ENCODE assay signal across 14 cellular contexts in the genomic region with DNA sequence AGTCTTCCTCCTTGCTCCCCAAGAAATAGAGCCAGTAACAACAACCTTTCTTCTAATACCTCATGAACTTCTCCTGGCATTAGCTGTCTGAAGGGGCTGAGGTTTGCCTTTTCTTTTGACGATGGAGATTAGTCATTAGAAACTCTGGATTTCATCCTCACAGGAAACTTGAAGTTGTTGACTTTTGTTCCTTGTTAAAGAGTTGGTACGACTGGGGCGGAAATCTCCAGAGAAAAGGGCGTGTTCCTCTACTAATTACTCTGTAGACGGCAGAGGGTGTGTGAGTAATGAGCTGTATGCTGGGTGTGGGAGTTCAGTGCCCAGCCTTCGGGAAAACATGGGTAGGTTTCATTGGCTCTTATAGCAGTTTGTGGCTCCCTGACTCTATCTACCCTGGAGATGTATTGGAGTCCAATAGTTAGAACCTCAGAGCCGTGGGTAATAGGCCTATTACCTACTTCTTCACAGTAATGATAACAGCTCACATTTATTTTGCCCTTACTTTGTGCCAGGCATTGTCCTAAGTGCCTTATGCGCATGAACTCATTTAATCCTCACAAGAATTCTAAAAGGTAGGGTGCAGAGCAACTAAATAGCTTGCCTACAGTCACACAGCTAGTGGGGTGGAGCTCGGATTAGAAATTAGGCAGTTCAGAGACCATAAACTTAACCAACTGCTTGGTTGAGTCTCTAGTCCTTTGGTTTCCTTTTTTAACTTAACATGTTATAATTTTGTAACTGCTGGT. TPM values are rescaled to one million over a fixed set of nuclear protein-coding genes. Genes with fewer than 3 reads are reported as not detected.
A peak's percentile ranks its signal among the peaks of the same experiment; 100 is the strongest.
DNase-seq lines count a peak whose midpoint lies in the region; ATAC-seq and TF ChIP-seq lines count a peak whose summit lies in the region.
"Had no signal": no experiment of that assay in that cellular context is flagged by ENCODE, and none has a peak within 500 bp of the region (broad histone marks: within the 10 kb centered on the region; RNA-seq: fewer than 3 reads in every experiment).

No MANE protein-coding gene starts in this region.

- TF ChIP-seq CTCF in Calu3 (IDR thresholded peaks at IDR 0.05; ENCODE audit: unreplicated experiment), result no peak
- TF ChIP-seq CTCF in fibroblast of the aortic adventitia (IDR thresholded peaks at IDR 0.05; ENCODE audit: insufficient read depth, low read length), result no peak
- TF ChIP-seq CTCF in osteocyte (IDR thresholded peaks at IDR 0.05), result no peak

- ATAC-seq in GM21526 (IDR thresholded peaks at IDR 0.05; ENCODE audit: low FRiP score, unreplicated experiment), result no peak
- no peak for ATAC-seq in GM18505 (IDR thresholded peaks at IDR 0.05; ENCODE audit: unreplicated experiment)
- ATAC-seq in GM21528 (IDR thresholded peaks at IDR 0.05; ENCODE audit: low FRiP score, unreplicated experiment), result no peak

- CTCF ChIA-PET in Calu3 (lab: Charles Lee), result interaction anchor here (0.7 to 1.0 kb wide), 4 partner anchors 14 to 61 kb away, joined by 3 to 5 read pairs (median 4); no protein-coding TSS in a partner anchor

- H3K9me3 Mint-ChIP-seq in Calu3 (ENCODE audit: low read depth, unreplicated experiment) (no peaks in the 10 kb centered on the region), osteocyte (ENCODE audit: unreplicated experiment) (no peaks in the 10 kb centered on the region)

- no TSS peak for BruUV-seq in Calu3 (replicated peaks; lab: Mats Ljungman, UMichigan)

- TF ChIP-seq POLR2A in GM18505 (IDR thresholded peaks at IDR 0.05; ENCODE audit: borderline replicate concordance, extremely low read depth, insufficient read depth, insufficient read length), result no peak

- H3K4me1 Mint-ChIP-seq in Calu3 (ENCODE audit: low read depth, unreplicated experiment), result peaks cover 21% of the 10 kb centered on the region
- H3K4me1 Mint-ChIP-seq in osteocyte (ENCODE audit: unreplicated experiment), result peaks cover 12% of the 10 kb centered on the region

- peak overlapping the region; percentile 94 for H3K27ac Mint-ChIP-seq in Calu3 (ENCODE audit: unreplicated experiment)
- H3K27ac Mint-ChIP-seq in osteocyte (ENCODE audit: unreplicated experiment), result peak overlapping the region; percentile 48

- H3K4me3 ChIP-seq in fibroblast of the aortic adventitia (ENCODE audit: low read depth, low read length), result no peak overlapping the region
- H3K4me3 ChIP-seq: BLaER1 treated with 17β-estradiol and CSF1 and Interleukin-3, amounts not matched to agents 10 nM and 100 nM; coronary artery; pancreas; Peyer's patch had no signal

- intact Hi-C loops in Calu3 (cut with micrococcal nuclease; ENCODE audit: unreplicated experiment), result no loop called here

- no peaks in the 10 kb centered on the region for H3K36me3 Mint-ChIP-seq in Calu3 (ENCODE audit: insufficient read depth, unreplicated experiment)
- H3K36me3 Mint-ChIP-seq in osteocyte (ENCODE audit: unreplicated experiment), result no peaks in the 10 kb centered on the region

- H3K4me3 Mint-ChIP-seq in Calu3 (ENCODE audit: low read depth, unreplicated experiment) (peak overlapping the region; percentile 49), osteocyte (ENCODE audit: unreplicated experiment) (no peak overlapping the region)

- peak; percentile 52 for DNase-seq in Calu3
- peak; percentile 54 for DNase-seq in RPMI7951 (ENCODE audit: low read depth)
- peak; percentile 40 for DNase-seq in fibroblast of the aortic adventitia (ENCODE audit: low read depth)
- DNase-seq in osteocyte (ENCODE audit: extremely low spot score, unreplicated experiment), result no peak
- DNase-seq in GOT3 (lab: John Stamatoyannopoulos, UW), result no peak
- DNase-seq: activated naive CD4-positive, alpha-beta T cell; NCI-H1105 treated with DMSO at 0.1 percent for 48 hours; pancreas had no signal

- H3K27me3 Mint-ChIP-seq in Calu3 (ENCODE audit: unreplicated experiment) (no peaks in the 10 kb centered on the region), osteocyte (ENCODE audit: unreplicated experiment) (no peaks in the 10 kb centered on the region)

RNA-seq across cellular contexts. Expression of a gene that starts 23.4 kb away (rescaled TPM):
- total RNA-seq in Calu3 (2022) (32.6 and 39.5 TPM in 2 replicates), fibroblast of the aortic adventitia (ENCODE audit: low replicate concordance) (7.3 and 11.8 TPM in 2 replicates), osteocyte (12.4 and 12.9 TPM in 2 replicates)
- 8.0 and 8.3 TPM in 2 replicates for total RNA-seq in RPMI7951 (2014; rRNA removed; shearing (Covaris generic))

Comparison
In these comparisons a context has a peak if more than half of its experiments do, and no peak if none do; other contexts are left out.
1. DNase-seq: peak in Calu3 (single experiment), RPMI7951 (single experiment) and fibroblast of the aortic adventitia (single experiment); none in osteocyte (single experiment) and GOT3 (single experiment).